9 cellular contexts compared by ENCODE assay signal in the genomic region with DNA sequence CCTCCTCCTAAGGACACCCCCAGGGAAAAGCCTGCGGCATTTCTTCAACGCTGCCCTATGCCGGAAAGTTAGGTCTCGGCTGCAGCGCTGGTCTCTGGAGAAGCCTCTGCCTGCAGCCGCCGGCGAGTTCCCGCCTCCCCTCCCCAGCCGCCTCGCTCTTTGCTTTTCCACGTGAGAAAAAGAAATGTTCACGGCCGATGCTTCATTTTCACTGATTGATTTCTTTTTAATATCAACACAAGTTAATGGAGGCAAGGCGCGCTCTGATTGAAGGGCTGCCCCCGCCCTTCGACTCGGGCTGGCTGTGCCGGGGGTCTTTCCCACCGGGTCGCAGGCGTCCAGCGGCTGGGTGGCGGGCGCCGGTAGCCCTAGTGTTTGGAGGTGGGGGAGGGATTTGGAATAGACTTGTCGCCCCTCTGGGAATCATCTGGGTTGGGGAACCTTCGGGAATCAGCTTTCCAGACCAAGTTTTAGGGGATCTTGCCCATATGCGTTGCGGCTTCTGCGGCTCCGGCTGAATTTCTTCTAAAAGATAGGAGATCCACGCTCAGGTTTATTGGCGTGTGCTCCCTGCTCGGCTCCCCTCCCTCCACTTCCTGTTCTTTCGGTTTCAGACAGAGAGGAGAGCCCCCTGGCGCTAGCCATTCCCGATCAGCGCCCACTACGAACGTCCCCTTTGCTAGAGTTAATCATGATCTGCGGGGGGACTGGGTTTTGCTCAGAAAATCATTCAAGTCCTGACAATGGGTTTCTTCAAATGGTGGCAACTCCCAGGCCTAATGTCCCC. TPM values are rescaled to one million over a fixed set of nuclear protein-coding genes. Genes with fewer than 3 reads are reported as not detected.
DNase-seq lines count a peak whose midpoint lies in the region; ATAC-seq, FAIRE-seq and TF ChIP-seq lines count a peak whose summit lies in the region.
"Had no signal": no experiment of that assay in that cellular context is flagged by ENCODE, and none has a peak within 500 bp of the region (broad histone marks: within the 10 kb centered on the region; RNA-seq: fewer than 3 reads in every experiment).

No MANE protein-coding gene starts in this region.

- no peak for DNase-seq in activated naive CD4-positive, alpha-beta T cell treated with anti-CD3 and anti-CD28 coated beads for 36 hours
- no peak for DNase-seq in activated naive CD4-positive, alpha-beta T cell (lab: John Stamatoyannopoulos, UW)
- DNase-seq in breast epithelium (ENCODE audit: low spot score in 2 of 2) (no peak), lower lobe of right lung (no peak), type B pancreatic cell (ENCODE audit: extremely low spot score, unreplicated experiment) (no peak), pons (ENCODE audit: low spot score) (no peak), GM12892 (ENCODE audit: insufficient read length) (no peak)
- DNase-seq: Karpas-422 had no signal

- no peaks in the 10 kb centered on the region for H3K9me3 Mint-ChIP-seq in activated naive CD4-positive, alpha-beta T cell treated with anti-CD3 and anti-CD28 coated beads for 36 hours
- peaks cover 4% of the 10 kb centered on the region for H3K9me3 Mint-ChIP-seq in type B pancreatic cell

- no peak for TF ChIP-seq POLR2A in breast epithelium (IDR thresholded peaks at IDR 0.05)
- TF ChIP-seq POLR2A in GM12892 (IDR thresholded peaks at IDR 0.05; ENCODE audit: low read depth, low read length): no peak

- peaks cover 55% of the 10 kb centered on the region for H3K27me3 Mint-ChIP-seq in activated naive CD4-positive, alpha-beta T cell treated with anti-CD3 and anti-CD28 coated beads for 36 hours (ENCODE audit: low read depth)
- peaks cover 72% of the 10 kb centered on the region for H3K27me3 Mint-ChIP-seq in type B pancreatic cell

- peaks cover 25% of the 10 kb centered on the region for H3K4me1 Mint-ChIP-seq in activated naive CD4-positive, alpha-beta T cell treated with anti-CD3 and anti-CD28 coated beads for 36 hours (ENCODE audit: low read depth)
- peaks cover 46% of the 10 kb centered on the region for H3K4me1 Mint-ChIP-seq in type B pancreatic cell (ENCODE audit: unreplicated experiment)

- no peak for TF ChIP-seq CTCF in breast epithelium (IDR thresholded peaks at IDR 0.05)
- no peak for TF ChIP-seq CTCF in lower lobe of right lung (IDR thresholded peaks at IDR 0.05)
- peak; percentile 55 for TF ChIP-seq CTCF in type B pancreatic cell (conservative IDR thresholded peaks at IDR 0.05)

- CTCF ChIA-PET in activated naive CD4-positive, alpha-beta T cell treated with anti-CD3 and anti-CD28 coated beads for 36 hours (lab: Charles Lee): no interaction called here

- H3K4me1 ChIP-seq in breast epithelium (no peaks in the 10 kb centered on the region), lower lobe of right lung (peaks cover 50% of the 10 kb centered on the region)

- H3K4me3 ChIP-seq in breast epithelium: peak overlapping the region; percentile 54 to 87 (median 63)
- H3K4me3 ChIP-seq in lower lobe of right lung: peak overlapping the region; percentile 79

- no peak for FAIRE-seq in GM12892 (lab: Jason Lieb, UNC)

- no peak overlapping the region for H3K27ac Mint-ChIP-seq in activated naive CD4-positive, alpha-beta T cell treated with anti-CD3 and anti-CD28 coated beads for 36 hours
- H3K27ac Mint-ChIP-seq in type B pancreatic cell: peak overlapping the region; percentile 59

- no peaks in the 10 kb centered on the region for H3K36me3 Mint-ChIP-seq in activated naive CD4-positive, alpha-beta T cell treated with anti-CD3 and anti-CD28 coated beads for 36 hours (ENCODE audit: low read depth)
- H3K36me3 Mint-ChIP-seq in type B pancreatic cell: peaks cover 14% of the 10 kb centered on the region

- H3K36me3 ChIP-seq in breast epithelium: no peaks in the 10 kb centered on the region
- no peaks in the 10 kb centered on the region for H3K36me3 ChIP-seq in lower lobe of right lung

- H3K27me3 ChIP-seq in breast epithelium: peaks cover 0 to 24% of the 10 kb centered on the region in 2 donors
- H3K27me3 ChIP-seq in lower lobe of right lung (ENCODE audit: low read depth): peaks cover 11% of the 10 kb centered on the region

- peak overlapping the region; percentile 70 for H3K4me3 Mint-ChIP-seq in activated naive CD4-positive, alpha-beta T cell treated with anti-CD3 and anti-CD28 coated beads for 36 hours
- peak overlapping the region; percentile 91 for H3K4me3 Mint-ChIP-seq in type B pancreatic cell

- no peak for ATAC-seq in lower lobe of right lung
- ATAC-seq in HG02840 (IDR thresholded peaks at IDR 0.05; ENCODE audit: low FRiP score, unreplicated experiment): no peak

- H3K9me3 ChIP-seq in breast epithelium (no peaks in the 10 kb centered on the region), lower lobe of right lung (no peaks in the 10 kb centered on the region)

- intact Hi-C loops in activated naive CD4-positive, alpha-beta T cell treated with anti-CD3 and anti-CD28 coated beads for 36 hours (cut with micrococcal nuclease): loop anchor here (1.0 to 10.0 kb wide), 2 partner anchors 20 to 198 kb away; no protein-coding TSS in a partner anchor
- intact Hi-C loops in breast epithelium (cut with DNase I; ENCODE audit: low total_unique reads) (no loop called here), lower lobe of right lung (cut with DNase I) (no loop called here)

- H3K27ac ChIP-seq in breast epithelium (peak overlapping the region; percentile 76 to 88), lower lobe of right lung (peak overlapping the region; percentile 79)

RNA-seq across cellular contexts. Expression of a gene that starts 4.1 kb away (rescaled TPM):
- 1 to 10 TPM; 2.5 to 2.8 TPM for total RNA-seq in activated naive CD4-positive, alpha-beta T cell treated with anti-CD3 and anti-CD28 coated beads for 36 hours
- total RNA-seq in breast epithelium (10 to 100 TPM; 18.4 to 32.0 (median 23.9) TPM), lower lobe of right lung (67.5 TPM), type B pancreatic cell (ENCODE audit: low replicate concordance) (18.7 and 109 TPM in 2 replicates)
- 1.1 TPM for polyA plus RNA-seq in GM12892 (2012; ENCODE audit: missing spikeins)
